8 cellular contexts compared by ENCODE assay signal in the genomic region with DNA sequence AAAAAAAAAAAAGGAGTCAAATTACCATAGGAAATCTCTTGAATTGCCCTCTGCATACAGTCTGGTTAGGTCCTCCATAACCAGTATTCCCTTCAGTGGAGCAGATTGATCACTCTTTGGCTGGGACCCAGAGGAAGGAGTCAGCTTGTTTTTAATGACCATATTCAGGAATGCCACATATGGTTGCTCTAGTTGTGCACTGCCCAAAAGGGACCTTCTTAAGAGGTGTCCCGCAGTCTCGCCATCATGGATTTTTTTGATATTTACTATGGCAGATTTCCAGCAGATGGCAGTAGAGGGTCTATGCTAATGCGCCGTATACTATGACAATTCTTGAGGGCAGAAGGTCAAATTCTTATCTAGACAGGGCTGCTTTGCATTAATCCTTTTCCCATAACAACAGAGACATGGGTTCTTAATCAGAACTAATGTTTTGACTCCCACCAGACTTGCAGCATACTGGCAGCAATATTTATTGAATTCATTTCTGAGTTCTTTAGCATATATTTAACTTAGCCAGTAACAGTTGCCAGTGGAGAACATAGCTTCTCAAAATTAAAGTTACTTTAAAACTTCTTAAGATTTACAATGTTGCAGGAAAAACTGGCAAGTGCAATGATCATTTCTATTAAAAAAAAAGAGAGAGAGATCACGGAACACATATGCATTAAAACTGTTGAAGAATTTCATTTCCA. TPM values are rescaled to one million over a fixed set of nuclear protein-coding genes. Genes with fewer than 3 reads are reported as not detected.
DNase-seq lines count a peak whose midpoint lies in the region; ATAC-seq and TF ChIP-seq lines count a peak whose summit lies in the region.

No MANE protein-coding gene starts in this region.

- TF ChIP-seq CTCF in astrocyte of the cerebellum (IDR thresholded peaks at IDR 0.05; ENCODE audit: low read depth, low read length, missing control alignments), result peak; percentile 71

- in situ Hi-C loops in HAP-1 (cut with MboI; ENCODE audit: low sequenced_read_pairs), result loop anchor here (25.0 kb wide), 1 partner anchor 424 kb away; no protein-coding TSS in a partner anchor
- in situ Hi-C loops in astrocyte of the cerebellum (cut with HindIII; ENCODE audit: low sequenced_read_pairs), result no loop called here

- no peak overlapping the region for H3K4me3 Mint-ChIP-seq in T-helper 2 cell treated with Interferon-gamma antibody and Interleukin-4, amounts not matched to agents 5 μg/mL and 100 μg/mL, for 36 hours
- no peak overlapping the region for H3K4me3 Mint-ChIP-seq in immature natural killer cell

- H3K9me3 ChIP-seq in HAP-1, result no peaks in the 10 kb centered on the region

- no peaks in the 10 kb centered on the region for H3K36me3 ChIP-seq in HAP-1 (replicated peaks)

- no peak overlapping the region for H3K27ac Mint-ChIP-seq in T-helper 2 cell treated with Interferon-gamma antibody and Interleukin-4, amounts not matched to agents 5 μg/mL and 100 μg/mL, for 36 hours
- no peak overlapping the region for H3K27ac Mint-ChIP-seq in immature natural killer cell

- ATAC-seq in HG03139 (IDR thresholded peaks at IDR 0.05; ENCODE audit: unreplicated experiment), result no peak

- H3K4me1 Mint-ChIP-seq in T-helper 2 cell treated with Interferon-gamma antibody and Interleukin-4, amounts not matched to agents 5 μg/mL and 100 μg/mL, for 36 hours (ENCODE audit: low read depth), result peaks cover 6% of the 10 kb centered on the region
- peaks cover 6 to 7% of the 10 kb centered on the region in 2 donors for H3K4me1 Mint-ChIP-seq in immature natural killer cell

- peak; percentile 90 for DNase-seq in DMS53 (lab: John Stamatoyannopoulos, UW)
- peak; percentile 70 to 78 for DNase-seq in HAP-1 (ENCODE audit: low spot score in 2 of 2)
- DNase-seq in NCI-H1092 treated with DMSO at 0.1 percent for 48 hours (lab: John Stamatoyannopoulos, UW), result peak; percentile 46
- DNase-seq in T-helper 2 cell treated with Interferon-gamma antibody and Interleukin-4, amounts not matched to agents 5 μg/mL and 100 μg/mL, for 36 hours (ENCODE audit: low spot score), result peak; percentile 41
- peak; percentile 12 for DNase-seq in astrocyte of the cerebellum (ENCODE audit: low read depth)
- DNase-seq in immature natural killer cell, result peak; percentile 67 to 75 (median 72)
- peak; percentile 28 for DNase-seq in stimulated activated CD4-positive, alpha-beta T cell treated with anti-CD3 and anti-CD28 coated beads, Interleukin-2, amount 100 ng/mL, for 4 hours (ENCODE audit: low read depth)

- H3K9me3 Mint-ChIP-seq in T-helper 2 cell treated with Interferon-gamma antibody and Interleukin-4, amounts not matched to agents 5 μg/mL and 100 μg/mL, for 36 hours, result peaks cover 9% of the 10 kb centered on the region
- peaks cover 0 to 8% (median 0%) of the 10 kb centered on the region in 6 donors for H3K9me3 Mint-ChIP-seq in immature natural killer cell

- peaks cover 3% of the 10 kb centered on the region for H3K36me3 Mint-ChIP-seq in T-helper 2 cell treated with Interferon-gamma antibody and Interleukin-4, amounts not matched to agents 5 μg/mL and 100 μg/mL, for 36 hours (ENCODE audit: low read depth)
- peaks cover 0 to 3% (median 3%) of the 10 kb centered on the region in 3 donors for H3K36me3 Mint-ChIP-seq in immature natural killer cell

- H3K27me3 Mint-ChIP-seq in T-helper 2 cell treated with Interferon-gamma antibody and Interleukin-4, amounts not matched to agents 5 μg/mL and 100 μg/mL, for 36 hours (ENCODE audit: low read depth), result peaks cover 8% of the 10 kb centered on the region
- peaks cover 0 to 3% (median 0%) of the 10 kb centered on the region in 3 donors for H3K27me3 Mint-ChIP-seq in immature natural killer cell (ENCODE audit: low read depth in 3 of 3)

- H3K4me3 ChIP-seq in HAP-1, result no peak overlapping the region
- H3K4me3 ChIP-seq in astrocyte of the cerebellum (ENCODE audit: low read depth, low read length), result no peak overlapping the region

- no peaks in the 10 kb centered on the region for H3K4me1 ChIP-seq in HAP-1

- H3K27me3 ChIP-seq in HAP-1 (ENCODE audit: low read depth), result no peaks in the 10 kb centered on the region

RNA-seq across cellular contexts. Expression of a gene that starts 31.8 kb away (rescaled TPM):
- polyA plus RNA-seq in immature natural killer cell, result 100 to 1,000 TPM in 1 of 3 donors, 10 to 100 TPM in 2; 34.1 to 101 (median 35.0) TPM

Comparison
In these comparisons a context has a peak if more than half of its experiments do, and no peak if none do; other contexts are left out.
1. DNase-seq: peak in every context shown above with its lines; median percentile 90 in DMS53; 74 in HAP-1; 72 in immature natural killer cell; 46 in NCI-H1092 treated with DMSO at 0.1 percent for 48 hours; 41 in T-helper 2 cell treated with Interferon-gamma antibody and Interleukin-4, amounts not matched to agents 5 μg/mL and 100 μg/mL, for 36 hours; 28 in stimulated activated CD4-positive, alpha-beta T cell treated with anti-CD3 and anti-CD28 coated beads, Interleukin-2, amount 100 ng/mL, for 4 hours; 12 in astrocyte of the cerebellum.